Comparison of ENCODE assay signal across 9 cellular contexts in the genomic region with DNA sequence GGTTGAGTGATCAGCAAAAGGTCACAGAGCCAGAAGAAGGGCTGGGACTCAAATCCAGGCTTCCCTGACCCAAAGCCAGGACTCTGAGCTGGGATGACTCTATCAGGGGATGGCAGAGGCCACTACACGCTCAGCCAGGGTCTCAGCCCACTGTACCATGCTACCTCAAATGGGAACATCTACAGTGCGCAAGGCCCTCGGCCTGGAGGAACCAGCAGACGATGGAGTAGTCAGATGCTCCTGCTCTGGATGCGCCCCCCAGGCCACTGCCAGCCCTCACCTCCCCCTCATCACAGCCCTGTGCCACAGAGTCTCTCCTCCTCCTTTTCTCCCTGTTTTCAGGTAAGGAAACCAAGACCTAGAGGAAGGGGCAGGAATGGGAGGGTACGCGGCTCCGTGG.
"Had no signal": no experiment of that assay in that cellular context is flagged by ENCODE, and none has a peak within 500 bp of the region (broad histone marks: within the 10 kb centered on the region; RNA-seq: fewer than 3 reads in every experiment).

No MANE protein-coding gene starts in this region.

- H3K27ac ChIP-seq: HL-60, KMS-11 had no signal

- ATAC-seq: GM23338, HCT116 had no signal

- H3K36me3 ChIP-seq: HAP-1 had no signal

- H3K4me1 ChIP-seq: HAP-1 had no signal

- H3K9me3 ChIP-seq: HAP-1 had no signal

- H3K4me3 ChIP-seq: GM23338, HAP-1 had no signal

- H3K27ac Mint-ChIP-seq: GM23338, HFFc6 had no signal

- H2AFZ ChIP-seq: GM23338 had no signal

- H3K9me3 Mint-ChIP-seq: GM23338, HFFc6 had no signal

- H3K4me2 ChIP-seq: GM23338, KMS-11 had no signal

- DNase-seq: H7, HFFc6, IMR-90, KBM-7 had no signal

- H3K9ac ChIP-seq: KMS-11 had no signal

- H3K4me3 Mint-ChIP-seq: GM23338, HFFc6 had no signal
